ENCODE assay signal across 2 cellular contexts in genomic region chr16:54297154-54297553, GRCh38.
TF ChIP-seq lines count a peak whose summit lies in the region.

No MANE protein-coding gene starts in this region.

TF ChIP-seq in HepG2, 621 proteins besides CTCF, POLR2A, EP300 and RAD21:
- TF ChIP-seq JUN (CRISPR knock-in tag; IDR thresholded peaks at IDR 0.05) (no peak), ZNF12 (CRISPR knock-in tag; IDR thresholded peaks at IDR 0.05) (peak; percentile 99)
TF ChIP-seq in HepG2: peak in this region for 1.

TF ChIP-seq in K562, 482 proteins besides CTCF, POLR2A, EP300 and RAD21:
- no peak for TF ChIP-seq ZNF253 (CRISPR knock-in tag; conservative IDR thresholded peaks at IDR 0.05)
- TF ChIP-seq E2F6 (IDR thresholded peaks at IDR 0.05; ENCODE audit: borderline replicate concordance in 1 of 2, extremely low read depth in 1 of 2, insufficient read depth in 1 of 2, insufficient read length in 1 of 2, low read depth in 1 of 2, low read length in 1 of 2, poor library complexity in 1 of 2, severe bottlenecking in 1 of 2) = no peak
- no peak for TF ChIP-seq PHF20 (IDR thresholded peaks at IDR 0.05; ENCODE audit: partially characterized antibody)
- no peak for TF ChIP-seq RHOXF2B (CRISPR knock-in tag; conservative IDR thresholded peaks at IDR 0.05)
- TF ChIP-seq ZNF717 (CRISPR knock-in tag; IDR thresholded peaks at IDR 0.05) = no peak
- TF ChIP-seq SRF (CRISPR knock-in tag; IDR thresholded peaks at IDR 0.05) = no peak
- TF ChIP-seq ZNF12 (CRISPR knock-in tag; IDR thresholded peaks at IDR 0.05) = peak; percentile 90
